In the genomic region with DNA sequence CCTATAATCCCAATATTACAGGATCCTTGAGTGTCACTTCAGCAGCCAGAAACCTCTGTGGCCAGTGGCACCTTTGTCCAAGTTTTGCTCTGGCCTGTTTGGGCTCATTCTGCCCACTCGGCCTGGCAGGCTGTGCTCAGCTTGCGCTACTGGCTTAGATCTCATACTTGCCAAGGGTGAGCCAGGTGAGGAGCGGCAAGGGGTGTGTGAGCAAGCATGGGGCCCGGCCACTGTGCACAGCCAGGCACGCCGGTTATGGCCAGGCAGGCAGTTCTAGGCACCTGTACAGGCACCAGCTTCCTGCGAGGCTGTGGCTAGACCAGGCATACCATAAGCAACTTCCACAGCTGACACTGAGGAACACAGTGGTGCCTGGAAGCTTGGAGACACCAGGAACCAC, we compare ENCODE assay signal across 29 cellular contexts.
"Had no signal": no experiment of that assay in that cellular context is flagged by ENCODE, and none has a peak within 500 bp of the region (broad histone marks: within the 10 kb centered on the region; RNA-seq: fewer than 3 reads in every experiment).

No MANE protein-coding gene starts in this region.

- H3K9me3 ChIP-seq: heart left ventricle, left ventricle myocardium inferior, neutrophil, right atrium auricular region, thoracic aorta, tibial artery, upper lobe of right lung, uterus had no signal

- DNase-seq: glutamatergic neuron; heart left ventricle; hypothalamus; immature natural killer cell; kidney; left colon; left ventricle myocardium inferior; mesenchymal stem cell; naive thymus-derived CD8-positive, alpha-beta T cell; occipital lobe; stimulated activated CD4-positive, alpha-beta T cell treated with anti-CD3 and anti-CD28 coated beads, Interleukin-12 subunit alpha, Interleukin-12 subunit beta, amount 100 ng/mL, for 4 hours; stimulated activated CD4-positive, alpha-beta T cell treated with anti-CD3 and anti-CD28 coated beads, Interleukin-15, amount 100 ng/mL, for 24 hours; stimulated activated CD4-positive, alpha-beta T cell treated with anti-CD3 and anti-CD28 coated beads, Interleukin-2, amount 100 ng/mL, for 24 hours; stimulated activated CD4-positive, alpha-beta T cell treated with anti-CD3 and anti-CD28 coated beads, Interleukin-4, amount 100 ng/mL, for 1 hour; stimulated activated naive CD4-positive, alpha-beta T cell; tibial artery; trophoblast cell; upper lobe of right lung; uterus had no signal

- H3K4me3 ChIP-seq: heart left ventricle, left ventricle myocardium inferior, right atrium auricular region, skin epidermis, thoracic aorta, tibial artery, upper lobe of right lung, uterus had no signal

- H3K4me1 ChIP-seq: heart left ventricle, left ventricle myocardium inferior, right atrium auricular region, tibial artery, upper lobe of right lung, uterus had no signal

- H3K36me3 Mint-ChIP-seq: immature natural killer cell; naive thymus-derived CD8-positive, alpha-beta T cell had no signal

- H3K27me3 Mint-ChIP-seq: progenitor cell of endocrine pancreas; stimulated activated naive CD8-positive, alpha-beta T cell treated with anti-CD3 and anti-CD28 coated beads, Interleukin-15, Interleukin-2, amounts not matched to agents 100 ng/mL and 50 ng/mL, for 24 hours had no signal

- H3K27me3 ChIP-seq: right atrium auricular region, upper lobe of right lung, uterus had no signal

- H3K4me3 Mint-ChIP-seq: immature natural killer cell; naive thymus-derived CD8-positive, alpha-beta T cell; nephron; neural crest cell; stimulated activated naive CD8-positive, alpha-beta T cell treated with anti-CD3 and anti-CD28 coated beads, Interleukin-15, Interleukin-2, amounts not matched to agents 100 ng/mL and 50 ng/mL, for 24 hours had no signal

- H3K27ac ChIP-seq: heart left ventricle, left ventricle myocardium inferior, neutrophil, right atrium auricular region, skin epidermis, thoracic aorta, tibial artery, upper lobe of right lung, uterus had no signal

- H3K27ac Mint-ChIP-seq: immature natural killer cell; nephron; progenitor cell of endocrine pancreas; stimulated activated naive CD8-positive, alpha-beta T cell treated with anti-CD3 and anti-CD28 coated beads, Interleukin-15, Interleukin-2, amounts not matched to agents 100 ng/mL and 50 ng/mL, for 24 hours had no signal

- FAIRE-seq: islet of Langerhans, kidney had no signal

- H3K4me1 Mint-ChIP-seq: immature natural killer cell, nephron, neural crest cell had no signal

- H3K9me3 Mint-ChIP-seq: immature natural killer cell; naive thymus-derived CD8-positive, alpha-beta T cell; nephron; neural crest cell; stimulated activated naive CD8-positive, alpha-beta T cell treated with anti-CD3 and anti-CD28 coated beads, Interleukin-15, Interleukin-2, amounts not matched to agents 100 ng/mL and 50 ng/mL, for 24 hours had no signal

- ATAC-seq: heart left ventricle; left colon; naive thymus-derived CD8-positive, alpha-beta T cell; sciatic nerve had no signal

- H3K36me3 ChIP-seq: heart left ventricle, left ventricle myocardium inferior, neutrophil, right atrium auricular region, thoracic aorta, tibial artery, upper lobe of right lung, uterus had no signal
